In the genomic region with DNA sequence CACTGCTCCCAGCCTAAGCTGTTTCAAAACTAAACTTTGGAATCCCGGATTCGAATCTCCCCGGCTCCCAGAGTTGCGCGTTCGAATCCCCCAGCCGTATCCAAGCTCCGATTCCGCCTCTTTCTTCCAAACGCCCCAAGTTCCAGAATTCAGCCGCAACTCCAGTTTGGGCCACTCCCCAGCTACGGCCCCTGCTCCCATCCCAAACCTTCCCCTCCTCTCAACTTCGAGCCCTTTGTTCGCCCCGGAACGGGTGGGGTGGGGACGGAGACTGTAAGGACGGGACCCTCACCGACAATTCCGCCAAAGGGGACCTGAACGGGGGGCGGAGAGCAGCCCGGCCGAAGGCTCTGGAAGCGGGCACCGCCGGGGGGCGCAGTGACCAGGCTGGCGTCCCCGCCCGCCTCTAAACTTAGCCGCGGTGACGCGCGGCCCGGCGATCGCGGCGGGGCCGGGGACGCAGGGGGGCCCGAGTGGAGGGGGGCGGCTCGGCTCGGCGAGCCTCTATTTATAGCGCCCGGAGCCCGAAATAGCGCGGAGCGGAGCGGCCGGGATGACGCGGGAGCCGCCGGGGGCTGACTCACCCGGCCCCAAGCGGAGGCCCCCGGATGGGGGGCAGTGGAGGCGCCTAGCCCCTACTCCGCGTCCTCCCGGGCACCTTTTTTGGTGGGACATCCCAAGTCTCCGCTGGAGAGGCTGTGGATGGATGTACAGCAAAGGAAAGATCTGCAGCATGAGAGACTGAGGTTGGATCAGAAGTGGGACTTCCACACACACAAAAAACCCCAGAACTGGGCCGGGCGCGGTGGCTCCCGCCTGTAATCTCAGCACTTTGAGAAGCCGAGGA, we compare ENCODE assay signal across 8 cellular contexts. TPM values are rescaled to one million over a fixed set of nuclear protein-coding genes. Genes with fewer than 3 reads are reported as not detected.
DNase-seq lines count a peak whose midpoint lies in the region; ATAC-seq and TF ChIP-seq lines count a peak whose summit lies in the region.

No MANE protein-coding gene starts in this region.

- H3K4me1 ChIP-seq in esophagus (ENCODE audit: control insufficient read depth in 2 of 2, insufficient read depth in 2 of 2, low read length in 1 of 2) = peaks cover 3% of the 10 kb centered on the region in 2 donors

- peaks cover 22% of the 10 kb centered on the region for H3K4me1 Mint-ChIP-seq in activated CD4-positive, alpha-beta T cell treated with anti-CD3 and anti-CD28 coated beads, Interleukin-2, amount 10 ng/mL, durations not matched to agents 24 days and 14 days
- peaks cover 16 to 23% of the 10 kb centered on the region in 2 donors for H3K4me1 Mint-ChIP-seq in natural killer cell

- no peaks in the 10 kb centered on the region for H3K36me3 ChIP-seq in esophagus (ENCODE audit: control insufficient read depth in 2 of 2, insufficient read depth in 2 of 2, low read length in 1 of 2)

- no peaks in the 10 kb centered on the region for H3K27me3 ChIP-seq in esophagus (ENCODE audit: control insufficient read depth in 1 of 2, insufficient read depth in 2 of 2, low read length in 2 of 2)

- H3K36me3 Mint-ChIP-seq in activated CD4-positive, alpha-beta T cell treated with anti-CD3 and anti-CD28 coated beads, Interleukin-2, amount 10 ng/mL, durations not matched to agents 24 days and 14 days (ENCODE audit: low read depth) = peaks cover 1% of the 10 kb centered on the region
- no peaks in the 10 kb centered on the region for H3K36me3 Mint-ChIP-seq in natural killer cell

- intact Hi-C loops in activated CD4-positive, alpha-beta T cell treated with anti-CD3 and anti-CD28 coated beads, Interleukin-2, amount 10 ng/mL, durations not matched to agents 24 days and 14 days (cut with micrococcal nuclease) = no loop called here
- intact Hi-C loops in natural killer cell (cut with micrococcal nuclease) = loop anchor here (2.0 to 10.0 kb wide), 2 partner anchors 14 to 136 kb away; no protein-coding TSS in a partner anchor

- WGBS in esophagus, 2 donors = 2 to 3% methylated on average over 73 of the region's 73 CpGs

- DNase-seq in activated CD4-positive, alpha-beta T cell treated with anti-CD3 and anti-CD28 coated beads, Interleukin-2, amount 10 ng/mL, durations not matched to agents 24 days and 14 days = peak; percentile 69
- DNase-seq in activated CD4-positive, alpha-beta T cell treated with anti-CD3 and anti-CD28 coated beads for 1 hour = no peak
- DNase-seq in natural killer cell (peak; percentile 52), cerebellum (ENCODE audit: low spot score) (no peak)

- H3K27ac Mint-ChIP-seq in activated CD4-positive, alpha-beta T cell treated with anti-CD3 and anti-CD28 coated beads, Interleukin-2, amount 10 ng/mL, durations not matched to agents 24 days and 14 days = no peak overlapping the region
- H3K27ac Mint-ChIP-seq in natural killer cell = peak overlapping the region; percentile 48 to 92

- TF ChIP-seq CTCF in natural killer cell (IDR thresholded peaks at IDR 0.05) = peak; percentile 28

- H3K27me3 Mint-ChIP-seq in activated CD4-positive, alpha-beta T cell treated with anti-CD3 and anti-CD28 coated beads, Interleukin-2, amount 10 ng/mL, durations not matched to agents 24 days and 14 days = peaks cover 19% of the 10 kb centered on the region
- peaks cover 0 to 3% of the 10 kb centered on the region in 2 donors for H3K27me3 Mint-ChIP-seq in natural killer cell (ENCODE audit: low read depth in 2 of 2)

- H3K9me3 Mint-ChIP-seq in activated CD4-positive, alpha-beta T cell treated with anti-CD3 and anti-CD28 coated beads, Interleukin-2, amount 10 ng/mL, durations not matched to agents 24 days and 14 days = no peaks in the 10 kb centered on the region
- no peaks in the 10 kb centered on the region for H3K9me3 Mint-ChIP-seq in natural killer cell

- peak overlapping the region; percentile 81 for H3K4me3 Mint-ChIP-seq in activated CD4-positive, alpha-beta T cell treated with anti-CD3 and anti-CD28 coated beads, Interleukin-2, amount 10 ng/mL, durations not matched to agents 24 days and 14 days
- H3K4me3 Mint-ChIP-seq in natural killer cell = peak overlapping the region; percentile 83

- H3K9me3 ChIP-seq in esophagus (ENCODE audit: control insufficient read depth in 2 of 2, insufficient read depth in 1 of 2, low read depth in 1 of 2, low read length in 1 of 2) = no peaks in the 10 kb centered on the region

- H3K4me3 ChIP-seq in esophagus (ENCODE audit: low read depth in 1 of 2, low read length in 2 of 2) = peak overlapping the region; percentile 43 to 51

- H3K27ac ChIP-seq in esophagus (ENCODE audit: low read depth in 2 of 2, low read length in 1 of 2) = peak overlapping the region; percentile 38 to 65

- ATAC-seq in SK-N-SH treated with all-trans-retinoic acid at 6 μM for 48 hours (peak; percentile 9), natural killer cell (peak in 2 of 3 donors; percentile 42 to 51), HG03520 (IDR thresholded peaks at IDR 0.05; ENCODE audit: unreplicated experiment) (no peak), HG03108 (IDR thresholded peaks at IDR 0.05; ENCODE audit: unreplicated experiment) (no peak)

TF ChIP-seq in SK-N-SH treated with all-trans-retinoic acid at 6 μM for 48 hours, 23 proteins besides CTCF, POLR2A, EP300 and RAD21:
- TF ChIP-seq ISL1 (CRISPR knock-in tag; IDR thresholded peaks at IDR 0.05) (no peak), CREB5 (CRISPR knock-in tag; IDR thresholded peaks at IDR 0.05; ENCODE audit: low read depth) (no peak), TCF4 (CRISPR knock-in tag; IDR thresholded peaks at IDR 0.05; ENCODE audit: borderline replicate concordance) (no peak), ZNF565 (CRISPR knock-in tag; conservative IDR thresholded peaks at IDR 0.05; ENCODE audit: low read depth) (no peak), ZFP3 (CRISPR knock-in tag; IDR thresholded peaks at IDR 0.05) (no peak), BACH2 (CRISPR knock-in tag; IDR thresholded peaks at IDR 0.05; ENCODE audit: borderline replicate concordance) (no peak)

RNA-seq across cellular contexts. Expression of gene ERCC1, which starts 4.9 kb away (rescaled TPM):
- 123 and 124 TPM in 2 replicates for total RNA-seq in activated CD4-positive, alpha-beta T cell treated with anti-CD3 and anti-CD28 coated beads, Interleukin-2, amount 10 ng/mL, durations not matched to agents 24 days and 14 days
- 10 to 100 TPM; 33.3 to 33.4 TPM for polyA plus RNA-seq in esophagus
- total RNA-seq in natural killer cell (10 to 100 TPM; 46.8 to 55.2 (median 48.2) TPM), cerebellum (36.9 TPM)

RNA-seq across cellular contexts. Expression of gene POLR1G, which starts 22.2 kb away (rescaled TPM):
- total RNA-seq in activated CD4-positive, alpha-beta T cell treated with anti-CD3 and anti-CD28 coated beads, Interleukin-2, amount 10 ng/mL, durations not matched to agents 24 days and 14 days = 25.3 and 26.5 TPM in 2 replicates
- 1 to 10 TPM; 6.3 to 6.8 TPM for polyA plus RNA-seq in esophagus
- 1 to 10 TPM in 1 of 3 donors, under 1 TPM in 2; 0.28 to 1.4 (median 0.45) TPM for total RNA-seq in natural killer cell
- 2.9 TPM for total RNA-seq in cerebellum

RNA-seq across cellular contexts. Expression of gene PPP1R13L, which starts 23.7 kb away (rescaled TPM):
- total RNA-seq in activated CD4-positive, alpha-beta T cell treated with anti-CD3 and anti-CD28 coated beads, Interleukin-2, amount 10 ng/mL, durations not matched to agents 24 days and 14 days = 12.7 and 13.4 TPM in 2 replicates
- polyA plus RNA-seq in esophagus = 100 to 1,000 TPM; 163 to 233 TPM
- total RNA-seq in natural killer cell (1 to 10 TPM; 5.6 to 7.4 (median 5.9) TPM), cerebellum (1.4 TPM)

RNA-seq across cellular contexts. Expression of gene FOSB, which starts 39.2 kb away (rescaled TPM):
- total RNA-seq in activated CD4-positive, alpha-beta T cell treated with anti-CD3 and anti-CD28 coated beads, Interleukin-2, amount 10 ng/mL, durations not matched to agents 24 days and 14 days = 11.3 TPM in 2 replicates
- polyA plus RNA-seq in esophagus = 10 to 100 TPM in 1 of 2 donors, 1 to 10 TPM in 1; 1.1 to 13.8 TPM
- 1,000 to 10,000 TPM in 2 of 3 donors, 100 to 1,000 TPM in 1; 784 to 1,837 (median 1,121) TPM for total RNA-seq in natural killer cell
- 2.5 TPM for total RNA-seq in cerebellum

RNA-seq across cellular contexts. Expression of gene ERCC2, which starts 58.2 kb away (rescaled TPM):
- 30.9 and 33.6 TPM in 2 replicates for total RNA-seq in activated CD4-positive, alpha-beta T cell treated with anti-CD3 and anti-CD28 coated beads, Interleukin-2, amount 10 ng/mL, durations not matched to agents 24 days and 14 days
- 1 to 10 TPM; 6.1 to 8.8 TPM for polyA plus RNA-seq in esophagus
- total RNA-seq in natural killer cell (10 to 100 TPM; 13.4 to 22.3 (median 14.9) TPM), cerebellum (20.6 TPM)

Comparison
In these comparisons a context has a peak if more than half of its experiments do, and no peak if none do; other contexts are left out.
1. DNase-seq: peak in activated CD4-positive, alpha-beta T cell treated with anti-CD3 and anti-CD28 coated beads, Interleukin-2, amount 10 ng/mL, durations not matched to agents 24 days and 14 days (single experiment) and natural killer cell (single experiment); none in activated CD4-positive, alpha-beta T cell treated with anti-CD3 and anti-CD28 coated beads for 1 hour (single experiment) and cerebellum (single experiment).
2. ATAC-seq: peak in SK-N-SH treated with all-trans-retinoic acid at 6 μM for 48 hours (single experiment) and natural killer cell (2 of 3); none in HG03520 (single experiment) and HG03108 (single experiment).